1 cellular context compared by ENCODE assay signal in the genomic region with DNA sequence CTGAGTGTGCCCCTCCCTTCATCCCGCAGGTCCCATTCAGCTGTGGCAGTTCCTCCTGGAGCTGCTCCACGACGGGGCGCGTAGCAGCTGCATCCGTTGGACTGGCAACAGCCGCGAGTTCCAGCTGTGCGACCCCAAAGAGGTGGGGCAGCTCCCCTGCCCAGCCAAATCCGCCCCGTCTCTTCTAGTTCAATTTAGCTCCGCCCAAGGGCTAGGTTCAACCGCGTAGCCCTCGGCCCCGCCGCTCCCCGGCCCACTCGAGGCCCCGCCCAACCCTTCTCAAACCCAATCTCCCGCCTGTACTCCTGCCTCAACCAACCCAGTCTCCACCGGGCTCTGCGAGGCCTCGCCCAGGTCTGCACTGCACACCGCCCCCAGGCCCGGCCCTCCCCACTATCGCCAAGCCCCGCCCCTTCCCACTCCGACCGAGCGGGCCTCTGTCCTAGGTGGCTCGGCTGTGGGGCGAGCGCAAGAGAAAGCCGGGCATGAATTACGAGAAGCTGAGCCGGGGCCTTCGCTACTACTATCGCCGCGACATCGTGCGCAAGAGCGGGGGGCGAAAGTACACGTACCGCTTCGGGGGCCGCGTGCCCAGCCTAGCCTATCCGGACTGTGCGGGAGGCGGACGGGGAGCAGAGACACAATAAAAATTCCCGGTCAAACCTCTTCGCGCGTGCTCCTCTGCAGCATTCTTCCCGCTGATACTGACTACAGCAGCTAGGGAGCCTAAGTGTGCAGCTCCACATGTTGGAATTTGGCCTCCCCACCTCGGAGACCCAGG.
TF ChIP-seq lines count a peak whose summit lies in the region.

No MANE protein-coding gene starts in this region.

TF ChIP-seq in A549, 52 proteins besides CTCF, POLR2A, EP300 and RAD21 (continued from another document):
- TF ChIP-seq HOXB5 (CRISPR knock-in tag; IDR thresholded peaks at IDR 0.05), result peak; percentile 58; the same call in 1 of the 2 replicates
- TF ChIP-seq MAFK (IDR thresholded peaks at IDR 0.05; ENCODE audit: partially characterized antibody), result no peak
- peak; percentile 45; the same call in 1 of the 2 replicates for TF ChIP-seq RNF2 (IDR thresholded peaks at IDR 0.05; ENCODE audit: borderline replicate concordance, low read depth)
